ENCODE assay signal across 8 cellular contexts in genomic region chr19:21604351-21604926, GRCh38.
DNase-seq lines count a peak whose midpoint lies in the region; ATAC-seq, FAIRE-seq and TF ChIP-seq lines count a peak whose summit lies in the region.

No MANE protein-coding gene starts in this region.

- H3K36me3 Mint-ChIP-seq in dendritic cell treated with granulocyte-macrophage colony-stimulating factor and Interleukin-4, amounts not matched to agents 40 ng/mL and 50 ng/mL, for 4 days (ENCODE audit: low read depth) = no peaks in the 10 kb centered on the region
- H3K36me3 Mint-ChIP-seq in mesothelial cell of epicardium = no peaks in the 10 kb centered on the region

- H3K27ac Mint-ChIP-seq in dendritic cell treated with granulocyte-macrophage colony-stimulating factor and Interleukin-4, amounts not matched to agents 40 ng/mL and 50 ng/mL, for 4 days = peak overlapping the region; percentile 79
- H3K27ac Mint-ChIP-seq in mesothelial cell of epicardium = peak overlapping the region; percentile 97

- H3K27me3 Mint-ChIP-seq in dendritic cell treated with granulocyte-macrophage colony-stimulating factor and Interleukin-4, amounts not matched to agents 40 ng/mL and 50 ng/mL, for 4 days = peaks cover 2% of the 10 kb centered on the region
- H3K27me3 Mint-ChIP-seq in mesothelial cell of epicardium (ENCODE audit: low read depth) = no peaks in the 10 kb centered on the region

- intact Hi-C loops in dendritic cell treated with granulocyte-macrophage colony-stimulating factor and Interleukin-4, amounts not matched to agents 40 ng/mL and 50 ng/mL, for 4 days (cut with micrococcal nuclease) = no loop called here

- H3K4me3 Mint-ChIP-seq in dendritic cell treated with granulocyte-macrophage colony-stimulating factor and Interleukin-4, amounts not matched to agents 40 ng/mL and 50 ng/mL, for 4 days = peak overlapping the region; percentile 70
- H3K4me3 Mint-ChIP-seq in mesothelial cell of epicardium = peak overlapping the region; percentile 61

- no peak for FAIRE-seq in urothelium cell line (lab: Jason Lieb, UNC)

- peaks cover 12% of the 10 kb centered on the region; the same call in 1 of the 2 replicates for H3K9me3 ChIP-seq in NT2/D1 (ENCODE audit: insufficient read depth, low read length)

- no peak for TF ChIP-seq CTCF in mesothelial cell of epicardium (IDR thresholded peaks at IDR 0.05; ENCODE audit: unreplicated experiment)

- no peak for ATAC-seq in HG03108 (IDR thresholded peaks at IDR 0.05; ENCODE audit: unreplicated experiment)
- no peak for ATAC-seq in GM19463 (IDR thresholded peaks at IDR 0.05; ENCODE audit: unreplicated experiment)
- no peak for ATAC-seq in GM18858 (IDR thresholded peaks at IDR 0.05; ENCODE audit: unreplicated experiment)

- H3K4me3 ChIP-seq in NT2/D1 (ENCODE audit: insufficient read length, low read depth) = no peak overlapping the region

- H3K4me1 ChIP-seq in NT2/D1 (ENCODE audit: insufficient read depth, insufficient read length) = peaks cover 14% of the 10 kb centered on the region

- DNase-seq in GM04503 (ENCODE audit: low read depth) (peak; percentile 7), NT2/D1 (ENCODE audit: low read depth, low spot score) (peak; percentile 70), mesothelial cell of epicardium (ENCODE audit: low spot score in 2 of 2, unreplicated experiment in 2 of 2) (no peak), urothelium cell line (ENCODE audit: low spot score) (peak; percentile 3)

- no peaks in the 10 kb centered on the region for H3K27me3 ChIP-seq in NT2/D1 (ENCODE audit: insufficient read depth, insufficient read length)

- H3K4me1 Mint-ChIP-seq in dendritic cell treated with granulocyte-macrophage colony-stimulating factor and Interleukin-4, amounts not matched to agents 40 ng/mL and 50 ng/mL, for 4 days (ENCODE audit: low read depth) = peaks cover 35% of the 10 kb centered on the region
- peaks cover 59% of the 10 kb centered on the region for H3K4me1 Mint-ChIP-seq in mesothelial cell of epicardium

- H3K36me3 ChIP-seq in NT2/D1 (ENCODE audit: insufficient read depth, insufficient read length, low read length) = no peaks in the 10 kb centered on the region

- peak overlapping the region; percentile 71 for H3K9ac ChIP-seq in NT2/D1 (ENCODE audit: insufficient read length, low read depth)

- H3K9me3 Mint-ChIP-seq in dendritic cell treated with granulocyte-macrophage colony-stimulating factor and Interleukin-4, amounts not matched to agents 40 ng/mL and 50 ng/mL, for 4 days = no peaks in the 10 kb centered on the region
- H3K9me3 Mint-ChIP-seq in mesothelial cell of epicardium = peaks cover 19% of the 10 kb centered on the region

Comparison
In these comparisons a context has a peak if more than half of its experiments do, and no peak if none do; other contexts are left out.
1. DNase-seq: peak in GM04503 (single experiment), NT2/D1 (single experiment) and urothelium cell line (single experiment); none in mesothelial cell of epicardium (0 of 2).